Comparison of ENCODE assay signal across 22 cellular contexts in genomic region chr20:58828141-58828540, GRCh38. TPM values are rescaled to one million over a fixed set of nuclear protein-coding genes. Genes with fewer than 3 reads are reported as not detected.
"Had no signal": no experiment of that assay in that cellular context is flagged by ENCODE, and none has a peak within 500 bp of the region (broad histone marks: within the 10 kb centered on the region; RNA-seq: fewer than 3 reads in every experiment).

No MANE protein-coding gene starts in this region.

- FAIRE-seq: RCC 7860 had no signal

- H3K27me3 ChIP-seq: SJSA1 had no signal

- H3K9me3 ChIP-seq: SJSA1 had no signal

- H3K4me3 ChIP-seq: SJSA1, SK-N-MC had no signal

- DNase-seq: KBM-7, MV-4-11, NCI-H1048, NCI-H1105, NCI-H1417, NCI-H1436 treated with DMSO at 0.1 percent for 48 hours, NCI-H1694, NCI-H187 treated with DMSO at 0.1 percent for 48 hours, NCI-H2029 treated with DMSO at 0.1 percent for 48 hours, NCI-H226, NCI-H446, NCI-H510A, NCI-H524 treated with DMSO at 0.1 percent for 48 hours, NCI-H69, NCI-H774, Right ventricle myocardium superior, RPMI8226, SIG-M5 had no signal

- H3K27ac ChIP-seq: HL-60, SJSA1, SK-N-MC had no signal

- H3K36me3 ChIP-seq: SJSA1 had no signal

RNA-seq across cellular contexts. Expression of gene GNAS-AS1, which starts 22.6 kb away (rescaled TPM):
- total RNA-seq: SJSA1 had no signal
